ENCODE assay signal across 27 cellular contexts in the genomic region with DNA sequence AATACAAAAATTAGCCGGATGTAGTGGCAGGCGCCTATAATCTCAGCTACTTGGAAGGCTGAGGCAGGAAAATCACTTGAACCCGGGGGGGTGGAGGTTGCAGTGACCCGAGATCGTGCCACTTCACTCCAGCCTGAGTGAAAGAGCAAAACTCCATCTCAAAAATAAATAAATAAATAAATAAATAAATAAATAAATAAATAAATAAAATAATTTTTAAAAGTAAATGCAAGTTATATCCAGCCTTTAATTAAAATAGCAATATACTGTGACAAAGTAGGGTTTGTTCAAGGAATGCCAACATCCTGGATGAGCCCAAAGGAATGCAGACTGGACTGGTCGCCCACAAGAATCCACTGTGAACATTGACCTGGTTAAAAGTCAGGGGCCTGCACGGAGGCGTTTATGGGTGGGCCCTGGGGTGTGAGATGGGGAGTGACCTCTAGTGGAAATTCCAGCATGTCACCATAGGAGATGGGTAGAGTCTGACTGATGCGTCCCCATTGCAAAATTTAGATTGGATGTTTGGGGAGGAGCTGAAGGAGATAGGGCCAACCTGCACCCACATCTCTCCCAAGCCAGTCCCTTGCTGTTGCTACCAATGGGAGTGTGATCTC. TPM values are rescaled to one million over a fixed set of nuclear protein-coding genes. Genes with fewer than 3 reads are reported as not detected.
"Had no signal": no experiment of that assay in that cellular context is flagged by ENCODE, and none has a peak within 500 bp of the region (broad histone marks: within the 10 kb centered on the region; RNA-seq: fewer than 3 reads in every experiment).

No MANE protein-coding gene starts in this region.

- H3K4me3 ChIP-seq: dorsolateral prefrontal cortex, tibial artery had no signal

- FAIRE-seq: astrocyte, colon, endothelial cell of umbilical vein, urothelium cell line had no signal

- H3K4me1 ChIP-seq: parathyroid adenoma, tibial artery had no signal

- H3K4me3 Mint-ChIP-seq: activated naive CD8-positive, alpha-beta T cell; activated T-cell treated with anti-CD3 and anti-CD28 coated beads, Interleukin-2, amount 50 U/mL, for 4 hours; effector memory CD8-positive, alpha-beta T cell; nephron progenitor cell; stimulated activated naive CD8-positive, alpha-beta T cell treated with anti-CD3 and anti-CD28 coated beads, Interleukin-15, amount 100 ng/mL, for 72 hours had no signal

- H3K27ac ChIP-seq: dorsolateral prefrontal cortex, parathyroid adenoma, tibial artery had no signal

- H3K27me3 Mint-ChIP-seq: activated naive CD8-positive, alpha-beta T cell; effector memory CD8-positive, alpha-beta T cell; stimulated activated naive CD8-positive, alpha-beta T cell treated with anti-CD3 and anti-CD28 coated beads, Interleukin-15, amount 100 ng/mL, for 72 hours had no signal

- DNase-seq: activated CD4-positive, alpha-beta T cell treated with anti-CD3 and anti-CD28 coated beads for 4 hours; activated CD4-positive, alpha-beta T cell treated with anti-CD3 and anti-CD28 coated beads, Interleukin-2, amount 50 U/mL, for 48 hours; activated CD4-positive, CD25-positive, alpha-beta regulatory T cell; activated CD8-positive, alpha-beta memory T cell treated with anti-CD3 and anti-CD28 coated beads, Interleukin-2, amount 50 U/mL, for 48 hours; activated naive CD4-positive, alpha-beta T cell; activated T-cell treated with anti-CD3 and anti-CD28 coated beads, Interleukin-2, amount 50 U/mL, for 4 hours; central memory CD4-positive, alpha-beta T cell; dorsolateral prefrontal cortex; effector memory CD8-positive, alpha-beta T cell; foreskin melanocyte; head of caudate nucleus; hypothalamus; nephron progenitor cell; right cardiac atrium; stimulated activated CD4-positive, alpha-beta T cell treated with anti-CD3 and anti-CD28 coated beads, Interleukin-12 subunit alpha, Interleukin-12 subunit beta, amount 100 ng/mL, for 4 hours; stimulated activated naive CD8-positive, alpha-beta T cell treated with anti-CD3 and anti-CD28 coated beads, Interleukin-15, amount 100 ng/mL, for 72 hours; tibial artery had no signal

- H3K79me2 ChIP-seq: parathyroid adenoma had no signal

- H3K9me3 ChIP-seq: tibial artery had no signal

- H3K27me3 ChIP-seq: tibial artery had no signal

- H2AFZ ChIP-seq: parathyroid adenoma had no signal

- H3K9ac ChIP-seq: parathyroid adenoma had no signal

- H3K36me3 ChIP-seq: tibial artery had no signal

- H3K9me3 Mint-ChIP-seq: effector memory CD8-positive, alpha-beta T cell had no signal

- H3K27ac Mint-ChIP-seq: activated naive CD8-positive, alpha-beta T cell; activated T-helper 2 cell treated with anti-CD3 and anti-CD28 coated beads, Interferon-gamma antibody, Interleukin-2, Interleukin-4, amounts not matched to agents 10 μg/mL and 5 μg/mL and 100 μg/mL, durations not matched to agents 14 hours and 24 hours and 36 hours; effector memory CD8-positive, alpha-beta T cell; nephron progenitor cell; stimulated activated naive CD8-positive, alpha-beta T cell treated with anti-CD3 and anti-CD28 coated beads, Interleukin-15, amount 100 ng/mL, for 72 hours had no signal

- ATAC-seq: activated T-cell treated with anti-CD3 and anti-CD28 coated beads, Interleukin-2, amount 50 U/mL, for 4 hours; effector memory CD8-positive, alpha-beta T cell; esophagus mucosa; right cardiac atrium; stimulated activated naive CD8-positive, alpha-beta T cell treated with anti-CD3 and anti-CD28 coated beads, Interleukin-15, amount 100 ng/mL, for 72 hours had no signal

RNA-seq across cellular contexts. Expression of a gene that starts 9.7 kb away (rescaled TPM):
- total RNA-seq: endothelial cell of umbilical vein, myocyte, pulmonary artery endothelial cell had no signal
